ENCODE assay signal across 8 cellular contexts in genomic region chr20:33993800-33994623, GRCh38. TPM values are rescaled to one million over a fixed set of nuclear protein-coding genes. Genes with fewer than 3 reads are reported as not detected.
A peak's percentile ranks its signal among the peaks of the same experiment; 100 is the strongest.
DNase-seq lines count a peak whose midpoint lies in the region; ATAC-seq, FAIRE-seq and TF ChIP-seq lines count a peak whose summit lies in the region.

RALY (plus strand) TSS chr20:33993911; CDS start chr20:34072075, 78,164 bp downstream.

- peak; percentile 40 for DNase-seq in GM12864 (ENCODE audit: low read depth)
- peak; percentile 88 for DNase-seq in NCI-H1092 treated with DMSO at 0.1 percent for 48 hours (lab: John Stamatoyannopoulos, UW)
- peak; percentile 67 to 85 (median 76) for DNase-seq in T-helper 1 cell
- peak; percentile 73 to 86 (median 83) for DNase-seq in adrenal gland
- DNase-seq in left ventricle myocardium inferior, result peak; percentile 88
- DNase-seq in pulmonary artery endothelial cell (ENCODE audit: low read depth, low spot score), result peak; percentile 32
- peak; percentile 87 for DNase-seq in urothelium cell line (ENCODE audit: low spot score)

- peak; percentile 23 for FAIRE-seq in urothelium cell line (lab: Jason Lieb, UNC)

- intact Hi-C loops in adrenal gland (cut with DNase I), result loop anchor here in 1 of 2 donors (10.0 kb wide), 1 partner anchor 71 kb away; no protein-coding TSS in a partner anchor
- intact Hi-C loops in left ventricle myocardium inferior (cut with micrococcal nuclease), result no loop called here

- TF ChIP-seq POLR2A in adrenal gland (IDR thresholded peaks at IDR 0.05), result peak; percentile 91 to 92

- TF ChIP-seq CTCF in GM12864 (IDR thresholded peaks at IDR 0.05; ENCODE audit: low read depth, low read length, missing control alignments), result no peak
- TF ChIP-seq CTCF in adrenal gland (IDR thresholded peaks at IDR 0.05), result peak in 1 of 6 experiments; percentile 3
- no peak for TF ChIP-seq CTCF in left ventricle myocardium inferior (IDR thresholded peaks at IDR 0.05; ENCODE audit: borderline replicate concordance)

- WGBS in adrenal gland, 4 donors, result 0 to 1% (median 0%) methylated on average over 12 to 100 of the region's 100 CpGs

- H3K9me3 ChIP-seq in adrenal gland (replicated peaks in 1 of 3), result no peaks in the 10 kb centered on the region
- no peaks in the 10 kb centered on the region for H3K9me3 ChIP-seq in left ventricle myocardium inferior (replicated peaks)

- H3K27me3 ChIP-seq in adrenal gland (no peaks in the 10 kb centered on the region), left ventricle myocardium inferior (ENCODE audit: low read depth) (no peaks in the 10 kb centered on the region)

- H3K27ac ChIP-seq in adrenal gland (peak within 1 kb of the TSS; percentile 81 to 97 (median 96)), left ventricle myocardium inferior (replicated peaks) (peak within 1 kb of the TSS; percentile 99)

- H3K36me3 ChIP-seq in adrenal gland (replicated peaks in 1 of 2) (no peaks in the 10 kb centered on the region), left ventricle myocardium inferior (no peaks in the 10 kb centered on the region)

- H3K4me1 ChIP-seq in adrenal gland (replicated peaks in 1 of 2) (peaks cover 24 to 35% of the 10 kb centered on the region in 2 donors), left ventricle myocardium inferior (peaks cover 65% of the 10 kb centered on the region)

- ATAC-seq in HG02610 (IDR thresholded peaks at IDR 0.05; ENCODE audit: unreplicated experiment), result peak; percentile 47

- peak within 1 kb of the TSS; percentile 79 for H3K4me3 ChIP-seq in GM12864 (ENCODE audit: low read depth, low read length)
- peak within 1 kb of the TSS; percentile 54 to 88 (median 66) for H3K4me3 ChIP-seq in adrenal gland
- H3K4me3 ChIP-seq in left ventricle myocardium inferior, result peak within 1 kb of the TSS; percentile 88

RNA-seq across cellular contexts. Expression of gene RALY, which starts in this region (rescaled TPM):
- total RNA-seq in adrenal gland (100 to 1,000 TPM in 1 of 8 donors, 10 to 100 TPM in 7; 39.2 to 105 (median 78.1) TPM), left ventricle myocardium inferior (107 TPM), pulmonary artery endothelial cell (81.2 and 90.6 TPM in 2 replicates)
- polyA plus RNA-seq in adrenal gland, result 100 to 1,000 TPM in 1 of 3 donors, 10 to 100 TPM in 2; 35.7 to 128 (median 92.7) TPM

Comparison
In these comparisons a context has a peak if more than half of its experiments do, and no peak if none do; other contexts are left out.
1. Peak in every context shown above with its lines: DNase-seq, ATAC-seq, H3K4me3 ChIP-seq and H3K27ac ChIP-seq.
2. DNase-seq: peak in every context shown above with its lines; median percentile 88 in NCI-H1092 treated with DMSO at 0.1 percent for 48 hours; 88 in left ventricle myocardium inferior; 87 in urothelium cell line; 83 in adrenal gland; 76 in T-helper 1 cell; 40 in GM12864; 32 in pulmonary artery endothelial cell.